ENCODE assay signal across 9 cellular contexts in the genomic region with DNA sequence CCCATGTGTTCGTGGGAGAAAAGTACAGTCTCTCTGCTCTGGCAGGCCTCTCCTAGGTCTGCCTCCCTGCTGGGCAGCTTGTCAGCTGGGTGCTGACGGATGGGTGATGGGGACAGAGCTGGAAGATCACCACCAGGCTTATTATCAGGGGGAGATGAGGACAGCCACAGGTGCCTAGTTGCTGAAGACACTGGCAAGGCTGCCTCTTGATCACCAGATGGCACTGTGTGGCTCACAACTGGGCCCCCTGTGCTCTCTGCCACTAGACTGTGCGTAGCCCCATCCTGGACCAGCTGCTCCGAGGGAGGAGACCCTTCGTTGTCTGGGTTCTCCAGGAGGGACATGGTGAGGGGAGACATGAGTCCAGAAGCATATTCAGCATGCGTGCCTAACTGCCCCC.
A peak's percentile ranks its signal among the peaks of the same experiment; 100 is the strongest.
DNase-seq lines count a peak whose midpoint lies in the region; ATAC-seq and TF ChIP-seq lines count a peak whose summit lies in the region.
"Had no signal": no experiment of that assay in that cellular context is flagged by ENCODE, and none has a peak within 500 bp of the region (broad histone marks: within the 10 kb centered on the region; RNA-seq: fewer than 3 reads in every experiment).

No MANE protein-coding gene starts in this region.

- TF ChIP-seq POLR2A in transverse colon (IDR thresholded peaks at IDR 0.05): no peak

- peak overlapping the region in 2 of 10 donors; percentile 62 to 63 for H3K4me3 Mint-ChIP-seq in naive thymus-derived CD4-positive, alpha-beta T cell
- H3K4me3 Mint-ChIP-seq: activated CD4-positive, alpha-beta memory T cell treated with anti-CD3 and anti-CD28 coated beads for 36 hours had no signal

- TF ChIP-seq CTCF in GM06990 (IDR thresholded peaks at IDR 0.05; ENCODE audit: insufficient read depth, low read length, poor library complexity, severe bottlenecking) (peak; percentile 15), Loucy (conservative IDR thresholded peaks at IDR 0.05; ENCODE audit: low read length) (peak; percentile 56), transverse colon (IDR thresholded peaks at IDR 0.05) (no peak)

- in situ Hi-C loops in transverse colon (cut with MboI; ENCODE audit: low pct_ligation_motif_present in 1 of 4, low pct_unique_long_range_greater_than_20kb in 1 of 4, low sequenced_read_pairs in 3 of 4): no loop called here

- DNase-seq in GM06990 (ENCODE audit: extremely low read depth, insufficient read length) (no peak), dermis blood vessel endothelial cell (peak; percentile 54), COLO829 (ENCODE audit: low spot score) (no peak), transverse colon (no peak), SHP77 (lab: John Stamatoyannopoulos, UW) (no peak)
- no peak for DNase-seq in naive thymus-derived CD4-positive, alpha-beta T cell
- DNase-seq: activated CD4-positive, alpha-beta memory T cell treated with anti-CD3 and anti-CD28 coated beads for 36 hours; NCI-H2171 had no signal

- WGBS in transverse colon (ENCODE audit: low coverage in 1 of 2), 2 donors: 91% methylated on average over 6 of the region's 6 CpGs; no CpG with 5 or more reads in 1 of the 2 donors

- peaks cover 9 to 26% (median 17%) of the 10 kb centered on the region in 7 donors for H3K4me1 Mint-ChIP-seq in naive thymus-derived CD4-positive, alpha-beta T cell

- H3K9me2 ChIP-seq in Loucy (replicated peaks; ENCODE audit: low read depth, low read length): no peaks in the 10 kb centered on the region

- no peak overlapping the region for H2AFZ ChIP-seq in Loucy (ENCODE audit: low read length)

- peaks cover 27% of the 10 kb centered on the region for H3K36me3 ChIP-seq in GM06990 (ENCODE audit: control insufficient read depth, insufficient read depth, low read length)
- peaks cover 74% of the 10 kb centered on the region; the same call in 1 of the 2 replicates for H3K36me3 ChIP-seq in Loucy (ENCODE audit: insufficient read depth, low read length)
- H3K36me3 ChIP-seq in naive thymus-derived CD4-positive, alpha-beta T cell (ENCODE audit: control insufficient read depth in 2 of 3, insufficient read depth in 3 of 3, low read length in 3 of 3): peaks cover 0 to 18% (median 0%) of the 10 kb centered on the region in 3 experiments
- peaks cover 0 to 5% (median under 1%) of the 10 kb centered on the region in 4 donors for H3K36me3 ChIP-seq in transverse colon

- CTCF ChIA-PET in naive thymus-derived CD4-positive, alpha-beta T cell (lab: Charles Lee): interaction anchor here (0.7 to 1.0 kb wide), 3 partner anchors 15 to 198 kb away, joined by 3 read pairs; no protein-coding TSS in a partner anchor

- TF ChIP-seq EP300 in transverse colon (IDR thresholded peaks at IDR 0.05; ENCODE audit: low read depth): no peak

- no peak for ATAC-seq in naive thymus-derived CD4-positive, alpha-beta T cell

- H3K27me3 ChIP-seq in GM06990 (replicated peaks; ENCODE audit: control insufficient read depth, insufficient read depth, low read length): no peaks in the 10 kb centered on the region
- H3K27me3 ChIP-seq in Loucy (ENCODE audit: insufficient read depth, low read length, poor library complexity, severe bottlenecking): no peaks in the 10 kb centered on the region
- H3K27me3 ChIP-seq in naive thymus-derived CD4-positive, alpha-beta T cell (ENCODE audit: control insufficient read depth in 2 of 2, insufficient read depth in 2 of 2, low read length in 2 of 2): no peaks in the 10 kb centered on the region
- H3K27me3 ChIP-seq in transverse colon: no peaks in the 10 kb centered on the region

- H3K4me2 ChIP-seq in Loucy (ENCODE audit: low read depth, low read length, poor library complexity, severe bottlenecking): no peak overlapping the region

- no peaks in the 10 kb centered on the region for H3F3A ChIP-seq in Loucy (ENCODE audit: low read depth)

- H3K36me3 Mint-ChIP-seq in naive thymus-derived CD4-positive, alpha-beta T cell: peaks cover 0 to 11% (median 0%) of the 10 kb centered on the region in 5 donors

- no peak overlapping the region for H3K4me3 ChIP-seq in GM06990 (replicated peaks; ENCODE audit: low read depth, low read length)
- no peak overlapping the region for H3K4me3 ChIP-seq in Loucy (ENCODE audit: low read length, poor library complexity, severe bottlenecking)
- no peak overlapping the region for H3K4me3 ChIP-seq in naive thymus-derived CD4-positive, alpha-beta T cell (ENCODE audit: low read length)
- H3K4me3 ChIP-seq in transverse colon: no peak overlapping the region

- H3K27ac ChIP-seq in naive thymus-derived CD4-positive, alpha-beta T cell (ENCODE audit: low read depth, low read length): no peak overlapping the region
- H3K27ac ChIP-seq in transverse colon: peak overlapping the region in 1 of 4 donors; percentile 80

- peak overlapping the region; percentile 26 for H3K9ac ChIP-seq in Loucy (ENCODE audit: low read depth, low read length, poor library complexity, severe bottlenecking)

- H4K20me1 ChIP-seq in Loucy (ENCODE audit: insufficient read depth, low read length, poor library complexity, severe bottlenecking): no peaks in the 10 kb centered on the region

- no peaks in the 10 kb centered on the region for H3K27me3 Mint-ChIP-seq in naive thymus-derived CD4-positive, alpha-beta T cell
- H3K27me3 Mint-ChIP-seq: activated CD4-positive, alpha-beta memory T cell treated with anti-CD3 and anti-CD28 coated beads for 36 hours had no signal

- H3K9me3 Mint-ChIP-seq in naive thymus-derived CD4-positive, alpha-beta T cell: peaks cover 0 to 2% (median 0%) of the 10 kb centered on the region in 11 donors
- H3K9me3 Mint-ChIP-seq: activated CD4-positive, alpha-beta memory T cell treated with anti-CD3 and anti-CD28 coated beads for 36 hours had no signal

- no peaks in the 10 kb centered on the region for H3K4me1 ChIP-seq in Loucy (ENCODE audit: insufficient read depth, low read length, poor library complexity, severe bottlenecking)
- H3K4me1 ChIP-seq in naive thymus-derived CD4-positive, alpha-beta T cell (ENCODE audit: control insufficient read depth in 2 of 2, insufficient read depth in 2 of 2, low read length in 2 of 2): peaks cover 0 to 6% of the 10 kb centered on the region in 2 donors
- peaks cover 0 to 20% (median 2%) of the 10 kb centered on the region in 4 donors for H3K4me1 ChIP-seq in transverse colon

- peak overlapping the region in 8 of 9 donors; percentile 23 to 94 (median 77) for H3K27ac Mint-ChIP-seq in naive thymus-derived CD4-positive, alpha-beta T cell
- H3K27ac Mint-ChIP-seq: activated CD4-positive, alpha-beta memory T cell treated with anti-CD3 and anti-CD28 coated beads for 36 hours had no signal

- POLR2A ChIA-PET in naive thymus-derived CD4-positive, alpha-beta T cell (lab: Charles Lee): no interaction called here

- no peaks in the 10 kb centered on the region for H3K79me2 ChIP-seq in Loucy (ENCODE audit: insufficient read depth, low read length)

- H3K9me3 ChIP-seq in Loucy (ENCODE audit: insufficient read depth, low read depth, low read length): no peaks in the 10 kb centered on the region
- no peaks in the 10 kb centered on the region for H3K9me3 ChIP-seq in naive thymus-derived CD4-positive, alpha-beta T cell (ENCODE audit: control insufficient read depth in 2 of 3, low read length in 3 of 3)
- no peaks in the 10 kb centered on the region for H3K9me3 ChIP-seq in transverse colon

- intact Hi-C loops in naive thymus-derived CD4-positive, alpha-beta T cell (cut with micrococcal nuclease): loop anchor here (1.0 to 2.0 kb wide), 3 partner anchors 73 to 347 kb away; partner anchors contain the start of genes KIF24 (in 1 of the 2) and NUDT2 (in 1 of the 2)
- intact Hi-C loops in transverse colon (cut with DNase I; ENCODE audit: low total_unique reads): no loop called here

Comparison
In these comparisons a context has a peak if more than half of its experiments do, and no peak if none do; other contexts are left out.
1. CTCF ChIP-seq: peak in GM06990 (single experiment) and Loucy (single experiment); none in transverse colon (0 of 5).